Comparison of ENCODE assay signal across 8 cellular contexts in the genomic region with DNA sequence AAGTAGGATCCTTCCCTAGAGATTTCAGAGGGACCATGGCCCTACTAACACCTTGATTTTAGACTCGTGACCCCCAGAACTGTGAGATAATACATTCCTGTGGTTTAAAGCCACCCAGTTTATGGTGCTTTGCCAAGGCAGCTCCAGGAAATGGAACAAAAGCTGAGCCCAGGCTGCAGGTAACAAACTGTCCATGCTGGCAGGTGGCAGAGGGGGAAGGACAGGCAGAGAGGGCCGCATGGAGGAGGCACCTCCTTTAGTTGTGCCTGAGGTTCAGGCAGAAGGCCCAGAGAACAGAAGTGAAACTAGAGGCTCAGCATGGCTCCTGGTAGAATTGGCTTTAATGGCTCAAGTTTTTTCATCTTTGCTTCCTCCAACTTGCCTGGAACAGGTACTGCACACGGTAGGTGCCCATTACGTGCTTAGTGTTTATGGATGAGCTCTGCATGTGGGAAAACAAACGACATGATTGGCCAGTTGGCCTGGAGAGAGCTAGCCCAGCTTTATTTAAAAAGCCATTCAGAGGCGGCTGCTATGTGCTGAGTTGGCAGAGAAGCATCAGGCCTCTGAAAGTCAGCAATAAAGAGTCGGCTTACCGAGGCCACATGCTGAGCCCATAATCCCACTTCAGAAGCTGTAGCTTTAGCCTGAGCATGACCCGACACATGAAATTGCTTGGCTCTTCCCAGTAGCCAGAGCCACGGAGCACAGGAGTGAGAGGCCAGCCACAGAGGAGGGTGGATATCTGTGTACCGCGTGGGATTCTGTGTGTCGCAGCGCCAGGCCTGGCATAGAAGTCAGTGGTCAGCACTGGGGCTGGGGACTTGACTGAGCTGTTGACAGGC.
DNase-seq lines count a peak whose midpoint lies in the region; ATAC-seq and TF ChIP-seq lines count a peak whose summit lies in the region.

No MANE protein-coding gene starts in this region.

- H3K4me1 Mint-ChIP-seq in nephron progenitor cell: peaks cover 72% of the 10 kb centered on the region

- no peaks in the 10 kb centered on the region for H3K9me3 ChIP-seq in duodenal mucosa (ENCODE audit: control insufficient read depth in 1 of 2, low read length in 2 of 2)

- ATAC-seq in HG03354 (IDR thresholded peaks at IDR 0.05; ENCODE audit: poor library complexity, severe bottlenecking, unreplicated experiment): no peak
- no peak for ATAC-seq in GM21367 (IDR thresholded peaks at IDR 0.05; ENCODE audit: unreplicated experiment)
- no peak for ATAC-seq in HG03571 (IDR thresholded peaks at IDR 0.05; ENCODE audit: unreplicated experiment)

- H3K27me3 ChIP-seq in duodenal mucosa (ENCODE audit: control insufficient read depth in 1 of 2, insufficient read depth in 2 of 2, low read length in 2 of 2): no peaks in the 10 kb centered on the region

- H3K27me3 Mint-ChIP-seq in nephron progenitor cell (ENCODE audit: low read depth, poor library complexity): no peaks in the 10 kb centered on the region

- DNase-seq in DMS79 (lab: John Stamatoyannopoulos, UW) (peak; percentile 55), NCI-H2196 (lab: John Stamatoyannopoulos, UW; ENCODE audit: unreplicated experiment) (peak; percentile 87), nephron progenitor cell (no peak), germinal center (ENCODE audit: low spot score) (no peak)

- no peak for TF ChIP-seq CTCF in nephron progenitor cell (IDR thresholded peaks at IDR 0.05)

- peak overlapping the region; percentile 54 for H3K27ac ChIP-seq in duodenal mucosa (ENCODE audit: low read depth, low read length)

- H3K9ac ChIP-seq in duodenal mucosa (ENCODE audit: low read depth in 1 of 2, low read length in 2 of 2): peak overlapping the region in 1 of 2 donors; percentile 30

- peak overlapping the region; percentile 53 for H3K27ac Mint-ChIP-seq in nephron progenitor cell

- no peaks in the 10 kb centered on the region for H3K9me3 Mint-ChIP-seq in nephron progenitor cell

- H3K36me3 Mint-ChIP-seq in nephron progenitor cell (ENCODE audit: low read depth): no peaks in the 10 kb centered on the region

- H3K4me3 ChIP-seq in duodenal mucosa (ENCODE audit: low read depth in 1 of 2, low read length in 2 of 2): no peak overlapping the region

- peak overlapping the region; percentile 8 for H3K4me3 Mint-ChIP-seq in nephron progenitor cell

- no peaks in the 10 kb centered on the region for H3K36me3 ChIP-seq in duodenal mucosa (ENCODE audit: control insufficient read depth in 1 of 2, insufficient read depth in 2 of 2, low read length in 2 of 2)

- peaks cover 44 to 46% of the 10 kb centered on the region in 2 donors for H3K4me1 ChIP-seq in duodenal mucosa (ENCODE audit: control insufficient read depth in 1 of 2, insufficient read depth in 2 of 2, low read length in 2 of 2)

Comparison
In these comparisons a context has a peak if more than half of its experiments do, and no peak if none do; other contexts are left out.
1. DNase-seq: peak in DMS79 (single experiment) and NCI-H2196 (single experiment); none in nephron progenitor cell (single experiment) and germinal center (single experiment).